Comparison of ENCODE assay signal across 12 cellular contexts in genomic region chr12:57389033-57389432, GRCh38. TPM values are rescaled to one million over a fixed set of nuclear protein-coding genes. Genes with fewer than 3 reads are reported as not detected.
DNase-seq lines count a peak whose midpoint lies in the region; ATAC-seq and TF ChIP-seq lines count a peak whose summit lies in the region.
"Had no signal": no experiment of that assay in that cellular context is flagged by ENCODE, and none has a peak within 500 bp of the region (broad histone marks: within the 10 kb centered on the region; RNA-seq: fewer than 3 reads in every experiment).

No MANE protein-coding gene starts in this region.

- TF ChIP-seq CTCF in heart right ventricle (IDR thresholded peaks at IDR 0.05) (no peak), right atrium auricular region (IDR thresholded peaks at IDR 0.05) (no peak), fibroblast of pulmonary artery (IDR thresholded peaks at IDR 0.05; ENCODE audit: low read length, missing control alignments) (no peak), testis (IDR thresholded peaks at IDR 0.05) (no peak), sigmoid colon (IDR thresholded peaks at IDR 0.05) (no peak)

- intact Hi-C loops in heart right ventricle (cut with DNase I) (no loop called here), testis (cut with DNase I; ENCODE audit: low total_unique reads) (no loop called here), sigmoid colon (cut with DNase I) (no loop called here)
- intact Hi-C loops in activated T-helper 1 cell treated with anti-CD3 and anti-CD28 coated beads, Interleukin-12 subunit alpha, Interleukin-12 subunit beta, Interleukin-2, Interleukin-4 antibody, amounts not matched to agents 30 ng/mL and 10 ng/mL and 1 ng/mL, durations not matched to agents 14 hours and 24 hours and 36 hours (cut with micrococcal nuclease) = no loop called here

- H3K9me3 ChIP-seq in heart right ventricle (no peaks in the 10 kb centered on the region), right atrium auricular region (no peaks in the 10 kb centered on the region), testis (no peaks in the 10 kb centered on the region), sigmoid colon (no peaks in the 10 kb centered on the region)

- no peak for DNase-seq in heart right ventricle
- DNase-seq in right atrium auricular region (ENCODE audit: low spot score) = no peak
- DNase-seq in fibroblast of pulmonary artery (ENCODE audit: low read depth) = peak; percentile 81
- DNase-seq in testis = no peak
- DNase-seq in sigmoid colon = no peak
- no peak for DNase-seq in activated T-helper 1 cell treated with anti-CD3 and anti-CD28 coated beads, Interleukin-12 subunit alpha, Interleukin-12 subunit beta, Interleukin-2, Interleukin-4 antibody, amounts not matched to agents 30 ng/mL and 10 ng/mL and 1 ng/mL, durations not matched to agents 14 hours and 24 hours and 36 hours (ENCODE audit: low spot score)
- DNase-seq in NCI-H128 (lab: John Stamatoyannopoulos, UW; ENCODE audit: unreplicated experiment) = no peak
- DNase-seq: C1 segment of cervical spinal cord; central memory CD4-positive, alpha-beta T cell; NCI-H2171 treated with DMSO at 0.1 percent for 48 hours had no signal

- WGBS in heart right ventricle, 2 donors = 43 to 44% methylated on average over 3 of the region's 3 CpGs
- WGBS in testis, 2 donors = 33 to 47% methylated on average over 3 of the region's 3 CpGs
- 64 to 72% methylated on average over 3 of the region's 3 CpGs for WGBS in sigmoid colon, 2 donors

- no peaks in the 10 kb centered on the region for H3K27me3 Mint-ChIP-seq in activated T-helper 1 cell treated with anti-CD3 and anti-CD28 coated beads, Interleukin-12 subunit alpha, Interleukin-12 subunit beta, Interleukin-2, Interleukin-4 antibody, amounts not matched to agents 30 ng/mL and 10 ng/mL and 1 ng/mL, durations not matched to agents 14 hours and 24 hours and 36 hours (ENCODE audit: insufficient read depth)

- peak overlapping the region in 6 of 10 donors; percentile 37 to 73 (median 46) for H3K27ac ChIP-seq in heart right ventricle
- no peak overlapping the region for H3K27ac ChIP-seq in right atrium auricular region
- peak overlapping the region; percentile 57 to 67 for H3K27ac ChIP-seq in testis
- no peak overlapping the region for H3K27ac ChIP-seq in sigmoid colon

- H3K27me3 ChIP-seq in heart right ventricle (no peaks in the 10 kb centered on the region), right atrium auricular region (no peaks in the 10 kb centered on the region), testis (no peaks in the 10 kb centered on the region), sigmoid colon (no peaks in the 10 kb centered on the region)

- H3K4me3 Mint-ChIP-seq in activated T-helper 1 cell treated with anti-CD3 and anti-CD28 coated beads, Interleukin-12 subunit alpha, Interleukin-12 subunit beta, Interleukin-2, Interleukin-4 antibody, amounts not matched to agents 30 ng/mL and 10 ng/mL and 1 ng/mL, durations not matched to agents 14 hours and 24 hours and 36 hours = no peak overlapping the region

- ATAC-seq in heart right ventricle (peak in 5 of 8 donors; percentile 47 to 70 (median 62)), SK-N-SH treated with all-trans-retinoic acid at 6 μM for 48 hours (peak; percentile 94)

- no peak overlapping the region for H3K27ac Mint-ChIP-seq in activated T-helper 1 cell treated with anti-CD3 and anti-CD28 coated beads, Interleukin-12 subunit alpha, Interleukin-12 subunit beta, Interleukin-2, Interleukin-4 antibody, amounts not matched to agents 30 ng/mL and 10 ng/mL and 1 ng/mL, durations not matched to agents 14 hours and 24 hours and 36 hours

- H3K4me1 Mint-ChIP-seq in activated T-helper 1 cell treated with anti-CD3 and anti-CD28 coated beads, Interleukin-12 subunit alpha, Interleukin-12 subunit beta, Interleukin-2, Interleukin-4 antibody, amounts not matched to agents 30 ng/mL and 10 ng/mL and 1 ng/mL, durations not matched to agents 14 hours and 24 hours and 36 hours (ENCODE audit: low read depth) = no peaks in the 10 kb centered on the region

- no peaks in the 10 kb centered on the region for H3K9me3 Mint-ChIP-seq in activated T-helper 1 cell treated with anti-CD3 and anti-CD28 coated beads, Interleukin-12 subunit alpha, Interleukin-12 subunit beta, Interleukin-2, Interleukin-4 antibody, amounts not matched to agents 30 ng/mL and 10 ng/mL and 1 ng/mL, durations not matched to agents 14 hours and 24 hours and 36 hours

- peaks cover 25% of the 10 kb centered on the region for H3K36me3 Mint-ChIP-seq in activated T-helper 1 cell treated with anti-CD3 and anti-CD28 coated beads, Interleukin-12 subunit alpha, Interleukin-12 subunit beta, Interleukin-2, Interleukin-4 antibody, amounts not matched to agents 30 ng/mL and 10 ng/mL and 1 ng/mL, durations not matched to agents 14 hours and 24 hours and 36 hours (ENCODE audit: low read depth)

- H3K4me1 ChIP-seq in heart right ventricle (peaks cover 0 to 28% (median 11%) of the 10 kb centered on the region in 9 donors), right atrium auricular region (peaks cover 0 to 21% of the 10 kb centered on the region in 2 donors), testis (peaks cover 20% of the 10 kb centered on the region), sigmoid colon (peaks cover 0 to 4% (median 0%) of the 10 kb centered on the region in 4 donors)

- TF ChIP-seq POLR2A in testis (IDR thresholded peaks at IDR 0.05) = no peak
- no peak for TF ChIP-seq POLR2A in sigmoid colon (IDR thresholded peaks at IDR 0.05)

- peaks cover 0 to 61% (median 4%) of the 10 kb centered on the region in 9 donors for H3K36me3 ChIP-seq in heart right ventricle
- H3K36me3 ChIP-seq in right atrium auricular region = peaks cover 6% of the 10 kb centered on the region
- no peaks in the 10 kb centered on the region for H3K36me3 ChIP-seq in testis (ENCODE audit: low read depth, missing control alignments)
- H3K36me3 ChIP-seq in sigmoid colon = peaks cover 0 to 24% (median under 1%) of the 10 kb centered on the region in 4 donors

- H3K4me3 ChIP-seq in heart right ventricle (no peak overlapping the region), right atrium auricular region (no peak overlapping the region), fibroblast of pulmonary artery (replicated peaks; ENCODE audit: low read depth, low read length) (no peak overlapping the region), testis (no peak overlapping the region), sigmoid colon (no peak overlapping the region)

- no peak for TF ChIP-seq EP300 in sigmoid colon (IDR thresholded peaks at IDR 0.05)

TF ChIP-seq in SK-N-SH treated with all-trans-retinoic acid at 6 μM for 48 hours, 23 proteins besides CTCF, POLR2A, EP300 and RAD21:
- TF ChIP-seq CSRNP3 (CRISPR knock-in tag; IDR thresholded peaks at IDR 0.05) = no peak
- no peak for TF ChIP-seq SNAI2 (CRISPR knock-in tag; IDR thresholded peaks at IDR 0.05)

RNA-seq across cellular contexts. Expression of gene R3HDM2, which starts 41.8 kb away (rescaled TPM):
- total RNA-seq in heart right ventricle = 100 to 1,000 TPM in 1 of 10 donors, 10 to 100 TPM in 9; 43.7 to 107 (median 82.9) TPM
- 10 to 100 TPM; 15.5 to 17.6 TPM for polyA plus RNA-seq in heart right ventricle
- total RNA-seq in right atrium auricular region = 10 to 100 TPM; 31.7 to 47.8 TPM
- 10 to 100 TPM; 92.0 to 93.9 TPM for total RNA-seq in testis
- 54.6 TPM for polyA plus RNA-seq in testis (ENCODE audit: insufficient read depth, low read depth, low replicate concordance)
- 10 to 100 TPM; 28.3 to 37.7 (median 28.5) TPM for total RNA-seq in sigmoid colon
- 10 to 100 TPM; 10.9 to 26.2 (median 14.4) TPM for polyA plus RNA-seq in sigmoid colon
- 39.0 and 44.6 TPM in 2 replicates for total RNA-seq in activated T-helper 1 cell treated with anti-CD3 and anti-CD28 coated beads, Interleukin-12 subunit alpha, Interleukin-12 subunit beta, Interleukin-2, Interleukin-4 antibody, amounts not matched to agents 30 ng/mL and 10 ng/mL and 1 ng/mL, durations not matched to agents 14 hours and 24 hours and 36 hours

RNA-seq across cellular contexts. Expression of gene INHBC, which starts 45.6 kb away (rescaled TPM):
- total RNA-seq in heart right ventricle (under 1 TPM in 1 of 10 donors, not detected in 9; 0.13 TPM), right atrium auricular region (not detected), testis (1 to 10 TPM; 1.8 to 3.1 TPM), sigmoid colon (not detected)
- polyA plus RNA-seq in heart right ventricle (under 1 TPM in 1 of 2 donors, not detected in 1; 0.03 TPM), testis (ENCODE audit: insufficient read depth, low read depth, low replicate concordance) (2.1 TPM), sigmoid colon (not detected)
- total RNA-seq in activated T-helper 1 cell treated with anti-CD3 and anti-CD28 coated beads, Interleukin-12 subunit alpha, Interleukin-12 subunit beta, Interleukin-2, Interleukin-4 antibody, amounts not matched to agents 30 ng/mL and 10 ng/mL and 1 ng/mL, durations not matched to agents 14 hours and 24 hours and 36 hours = 0.15 TPM in 1 of 2 replicates, not detected in the other
- total RNA-seq: ureter had no signal

Comparison
In these comparisons a context has a peak if more than half of its experiments do, and no peak if none do; other contexts are left out.
1. H3K27ac ChIP-seq: peak in heart right ventricle (6 of 10) and testis (2 of 2); none in right atrium auricular region (0 of 2) and sigmoid colon (0 of 4).